Comparison of ENCODE assay signal across 12 cellular contexts in genomic region chr1:13759072-13759471, GRCh38. TPM values are rescaled to one million over a fixed set of nuclear protein-coding genes. Genes with fewer than 3 reads are reported as not detected.
DNase-seq lines count a peak whose midpoint lies in the region; ATAC-seq, FAIRE-seq and TF ChIP-seq lines count a peak whose summit lies in the region.
"Had no signal": no experiment of that assay in that cellular context is flagged by ENCODE, and none has a peak within 500 bp of the region (broad histone marks: within the 10 kb centered on the region; RNA-seq: fewer than 3 reads in every experiment).

No MANE protein-coding gene starts in this region.

- FAIRE-seq in GM12878 (lab: Jason Lieb, UNC) = no peak

- intact Hi-C loops in left ventricle myocardium inferior (cut with micrococcal nuclease) = no loop called here
- intact Hi-C loops in left ventricle myocardium superior (cut with micrococcal nuclease) = no loop called here
- intact Hi-C loops in GM12878 (cut with micrococcal nuclease; ENCODE audit: unreplicated experiment) = no loop called here
- intact Hi-C loops in lower lobe of right lung (cut with DNase I) = no loop called here
- intact Hi-C loops in upper lobe of right lung (cut with DNase I) = no loop called here

- ATAC-seq in left ventricle myocardium superior = no peak
- ATAC-seq in GM12878 = no peak
- ATAC-seq in lower lobe of right lung = peak; percentile 69 to 83
- ATAC-seq in upper lobe of right lung = peak; percentile 62
- ATAC-seq in GM18858 (IDR thresholded peaks at IDR 0.05; ENCODE audit: unreplicated experiment) = no peak
- ATAC-seq: stimulated activated naive CD8-positive, alpha-beta T cell treated with anti-CD3 and anti-CD28 coated beads, Interleukin-15, amount 100 ng/mL, for 72 hours had no signal

- TF ChIP-seq CTCF in left ventricle myocardium inferior (IDR thresholded peaks at IDR 0.05; ENCODE audit: borderline replicate concordance) (no peak), GM12878 (IDR thresholded peaks at IDR 0.05 in 2 of 3, conservative IDR thresholded peaks at IDR 0.05 in 1 of 3; ENCODE audit: control insufficient read depth in 2 of 3, extremely low read depth in 1 of 3, insufficient read depth in 1 of 3, low read depth in 3 of 3, low read length in 3 of 3) (no peak), lower lobe of right lung (IDR thresholded peaks at IDR 0.05) (peak; percentile 7), upper lobe of right lung (IDR thresholded peaks at IDR 0.05) (peak; percentile 11)

- RAD21 ChIA-PET in GM12878 (lab: Charles Lee; ENCODE audit: unreplicated experiment) = no interaction called here

- POLR2A ChIA-PET in GM12878 (lab: Charles Lee) = no interaction called here

- SMC1A ChIA-PET in GM12878 (lab: Charles Lee; ENCODE audit: uncharacterized antibody, unreplicated experiment) = interaction anchor here (1.6 kb wide), 1 partner anchor 10 kb away, joined by 3 read pairs; no protein-coding TSS in a partner anchor

- TF ChIP-seq RAD21 in GM12878 (IDR thresholded peaks at IDR 0.05; ENCODE audit: insufficient read depth, low read depth, low read length) = no peak

- in situ Hi-C loops in GM12878 (cut with MboI) = no loop called here

- TF ChIP-seq POLR2A in GM12878 (IDR thresholded peaks at IDR 0.05; ENCODE audit: low read depth, low read length) = no peak

- no peaks in the 10 kb centered on the region for H3K36me3 ChIP-seq in left ventricle myocardium inferior
- H3K36me3 ChIP-seq in GM12878 (ENCODE audit: control insufficient read depth in 2 of 2, insufficient read depth in 2 of 2, low read length in 1 of 2) = peaks cover 6 to 9% of the 10 kb centered on the region in 2 experiments; a peak in 3 of 4 replicates
- no peaks in the 10 kb centered on the region for H3K36me3 ChIP-seq in lower lobe of right lung
- H3K36me3 ChIP-seq in upper lobe of right lung = no peaks in the 10 kb centered on the region

- H2AFZ ChIP-seq in GM12878 (ENCODE audit: control insufficient read depth, low read depth, low read length) = no peak overlapping the region

- CTCF ChIA-PET in GM12878 (lab: Yijun Ruan, JAX) = interaction anchor here (1.0 to 1.9 kb wide), 3 partner anchors 14 to 46 kb away, joined by 3 to 6 read pairs (median 4); no protein-coding TSS in a partner anchor

- H3K27me3 ChIP-seq in left ventricle myocardium inferior (ENCODE audit: low read depth) = no peaks in the 10 kb centered on the region
- H3K27me3 ChIP-seq in GM12878 (replicated peaks in 1 of 2; ENCODE audit: control insufficient read depth in 2 of 2, insufficient read depth in 2 of 2, low read length in 1 of 2) = no peaks in the 10 kb centered on the region
- no peaks in the 10 kb centered on the region for H3K27me3 ChIP-seq in lower lobe of right lung (ENCODE audit: low read depth)
- no peaks in the 10 kb centered on the region for H3K27me3 ChIP-seq in upper lobe of right lung

- H3K9me3 ChIP-seq in left ventricle myocardium inferior (replicated peaks) (no peaks in the 10 kb centered on the region), GM12878 (replicated peaks; ENCODE audit: control insufficient read depth, insufficient read depth, low read length) (no peaks in the 10 kb centered on the region), lower lobe of right lung (no peaks in the 10 kb centered on the region), upper lobe of right lung (no peaks in the 10 kb centered on the region)

- H3K9ac ChIP-seq in GM12878 (ENCODE audit: control insufficient read depth, insufficient read depth, low read length) = no peak overlapping the region

- H4K20me1 ChIP-seq in GM12878 (ENCODE audit: control insufficient read depth, insufficient read depth) = peaks cover 3% of the 10 kb centered on the region; the same call in 1 of the 2 replicates

- WGBS in GM12878 (ENCODE audit: insufficient coverage, insufficient replicate concordance, low lambda C conversion rate, missing lambda C conversion rate) = 11% methylated on average over 4 of the region's 4 CpGs

- H3K27ac ChIP-seq in left ventricle myocardium inferior (replicated peaks) (peak overlapping the region; percentile 4), GM12878 (ENCODE audit: control insufficient read depth, insufficient read depth) (no peak overlapping the region), lower lobe of right lung (no peak overlapping the region), upper lobe of right lung (peak overlapping the region; percentile 47)

- H3K4me3 ChIP-seq in left ventricle myocardium inferior (no peak overlapping the region), GM12878 (no peak overlapping the region), lower lobe of right lung (no peak overlapping the region), upper lobe of right lung (no peak overlapping the region)

- TF ChIP-seq EP300 in GM12878 (IDR thresholded peaks at IDR 0.05; ENCODE audit: borderline replicate concordance in 1 of 2, control insufficient read depth in 1 of 2, low read depth in 2 of 2, low read length in 2 of 2) = no peak

- TSS peak; percentile 1 for BruUV-seq in GM12878 (replicated peaks; lab: Mats Ljungman, UMichigan)

- peaks cover 97% of the 10 kb centered on the region for H3K79me2 ChIP-seq in GM12878 (ENCODE audit: control insufficient read depth, insufficient read depth, low read length)

- peaks cover 100% of the 10 kb centered on the region for H3K4me1 ChIP-seq in left ventricle myocardium inferior
- H3K4me1 ChIP-seq in GM12878 (ENCODE audit: control insufficient read depth, insufficient read depth, low read length) = peaks cover 10% of the 10 kb centered on the region
- peaks cover 88% of the 10 kb centered on the region for H3K4me1 ChIP-seq in lower lobe of right lung
- peaks cover 64% of the 10 kb centered on the region for H3K4me1 ChIP-seq in upper lobe of right lung

- DNase-seq in left ventricle myocardium inferior = no peak
- DNase-seq in left ventricle myocardium superior = no peak
- DNase-seq in GM12878 (ENCODE audit: low read depth, low spot score) = no peak
- no peak for DNase-seq in lower lobe of right lung
- DNase-seq in upper lobe of right lung = no peak
- DNase-seq in DMS79 (lab: John Stamatoyannopoulos, UW) = no peak
- no peak for DNase-seq in NCI-H524 treated with DMSO at 0.1 percent for 48 hours (lab: John Stamatoyannopoulos, UW)
- DNase-seq: activated CD4-positive, alpha-beta memory T cell treated with anti-CD3 and anti-CD28 coated beads for 36 hours; nucleus accumbens; stimulated activated CD4-positive, alpha-beta T cell treated with anti-CD3 and anti-CD28 coated beads, Interleukin-2, amount 100 ng/mL, for 24 hours; stimulated activated naive CD8-positive, alpha-beta T cell treated with anti-CD3 and anti-CD28 coated beads, Interleukin-15, amount 100 ng/mL, for 72 hours had no signal

- H3K4me2 ChIP-seq in GM12878 (ENCODE audit: control insufficient read depth, insufficient read depth) = no peak overlapping the region

TF ChIP-seq in GM12878, 131 proteins besides CTCF, POLR2A, EP300 and RAD21:
- TF ChIP-seq ZBTB33 (IDR thresholded peaks at IDR 0.05) = no peak
- no peak for TF ChIP-seq PAX5 (IDR thresholded peaks at IDR 0.05; ENCODE audit: borderline replicate concordance, low read depth, low read length)
- TF ChIP-seq ZNF24 (IDR thresholded peaks at IDR 0.05) = no peak
- peak; percentile 20; the same call in 1 of the 2 replicates for TF ChIP-seq ZNF384 (IDR thresholded peaks at IDR 0.05; ENCODE audit: borderline replicate concordance, low read depth, low read length)
- TF ChIP-seq WRNIP1 (IDR thresholded peaks at IDR 0.05; ENCODE audit: borderline replicate concordance, low read depth, low read length) = no peak
- TF ChIP-seq RCOR1 (conservative IDR thresholded peaks at IDR 0.05; ENCODE audit: low read depth, low read length) = no peak
TF ChIP-seq in GM12878: peak in this region for 1.

RNA-seq across cellular contexts. Expression of gene PRDM2, which starts 59.1 kb away (rescaled TPM):
- total RNA-seq in left ventricle myocardium inferior (36.1 TPM), left ventricle myocardium superior (38.5 TPM), GM12878 (2014; rRNA removed) (13.1 and 14.2 TPM in 2 replicates), GM12878 (2014; rRNA removed; fragmentation: Illumina TruSeq; extraction: Trizol) (21.7 and 24.3 TPM in 2 replicates), GM12878 (2021) (45.1 and 56.5 TPM in 2 replicates), lower lobe of right lung (50.6 TPM), upper lobe of right lung (46.7 TPM)
- 168 and 185 TPM in 2 replicates for total RNA-seq in GM12878 (2013; cell fraction: nucleolus; rRNA removed)
- polyA plus RNA-seq in GM12878 (2011; ENCODE audit: low read depth) = 22.8 TPM
- polyA plus RNA-seq in GM12878 (2011; rRNA removed) (26.1 and 26.3 TPM in 2 replicates), GM12878 (2014; fragmentation: Illumina TruSeq; extraction: Trizol) (36.1 and 40.1 TPM in 2 replicates), GM12878 (2014; fragmentation: Nextera tagmentation; extraction: Ambion mirVana) (1 to 10 TPM; 8.4 to 8.6 TPM), GM12878 (2014; rRNA removed) (25.8 and 30.8 TPM in 2 replicates), GM12878 (2016; fragmentation: Nextera tagmentation; extraction: Ambion mirVana) (10 to 100 TPM; 19.0 to 25.2 TPM)
- 15.5 and 17.1 TPM in 2 replicates for polyA plus RNA-seq in GM12878 (2011; cell fraction: cytosol; rRNA removed)
- polyA plus RNA-seq in GM12878 (2011; cell fraction: nucleus; rRNA removed) = 30.2 and 33.6 TPM in 2 replicates
- polyA plus RNA-seq in GM12878 (2012) = 29.8 and 30.5 TPM in 2 replicates
- polyA minus RNA-seq in GM12878 (2011; rRNA and poly(A)+ RNA removed) = 30.3 and 31.2 TPM in 2 replicates
- 18.5 and 19.5 TPM in 2 replicates for polyA minus RNA-seq in GM12878 (2011; cell fraction: cytosol; rRNA and poly(A)+ RNA removed)
- polyA minus RNA-seq in GM12878 (2011; cell fraction: nucleus; rRNA and poly(A)+ RNA removed) = 22.7 and 56.5 TPM in 2 replicates

Comparison
In these comparisons a context has a peak if more than half of its experiments do, and no peak if none do; other contexts are left out.
1. H3K27ac ChIP-seq: peak in left ventricle myocardium inferior (single experiment) and upper lobe of right lung (single experiment); none in GM12878 (single experiment) and lower lobe of right lung (single experiment).
2. CTCF ChIP-seq: peak in lower lobe of right lung (single experiment) and upper lobe of right lung (single experiment); none in left ventricle myocardium inferior (single experiment) and GM12878 (0 of 3).
3. ATAC-seq: peak in lower lobe of right lung (2 of 2) and upper lobe of right lung (single experiment); none in left ventricle myocardium superior (single experiment), GM12878 (single experiment) and GM18858 (single experiment).